Comparison of ENCODE assay signal across 9 cellular contexts in the genomic region with DNA sequence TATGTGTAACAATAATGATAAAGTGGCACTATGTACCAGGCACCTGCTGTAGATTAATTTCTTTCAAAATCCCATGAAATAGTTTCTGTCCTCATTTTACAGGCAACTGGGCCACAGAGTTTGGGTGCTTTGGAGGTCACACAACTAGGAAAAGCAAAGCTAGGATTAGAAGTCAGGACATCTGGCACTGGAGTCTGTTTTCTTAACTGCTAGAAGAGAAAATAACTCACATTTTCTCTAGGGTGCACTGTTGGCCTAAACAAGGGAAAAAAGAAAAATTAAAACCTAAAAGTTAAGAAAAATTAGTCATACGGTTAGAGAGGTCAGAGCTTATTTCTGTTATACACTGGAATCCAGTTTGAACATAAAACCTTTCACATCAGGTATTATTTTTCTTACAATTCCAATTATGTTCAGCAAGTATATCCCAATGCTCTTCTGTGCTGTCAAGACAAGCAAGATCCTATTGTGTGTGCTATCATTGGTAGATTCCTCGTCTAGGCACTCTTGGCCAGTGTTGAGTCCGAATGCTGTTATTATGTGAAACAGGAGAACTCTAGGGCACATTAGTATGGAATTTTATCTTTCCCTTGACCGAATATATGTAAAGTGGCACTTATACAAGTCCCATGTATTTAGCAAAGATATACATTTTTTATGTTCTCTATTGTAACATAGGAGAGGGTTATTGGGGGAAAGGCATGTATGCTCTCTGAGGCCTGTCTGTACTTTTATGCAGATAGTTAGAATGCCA. TPM values are rescaled to one million over a fixed set of nuclear protein-coding genes. Genes with fewer than 3 reads are reported as not detected.
DNase-seq lines count a peak whose midpoint lies in the region; ATAC-seq and TF ChIP-seq lines count a peak whose summit lies in the region.
"Had no signal": no experiment of that assay in that cellular context is flagged by ENCODE, and none has a peak within 500 bp of the region (broad histone marks: within the 10 kb centered on the region; RNA-seq: fewer than 3 reads in every experiment).

No MANE protein-coding gene starts in this region.

- H3K9me2 ChIP-seq in GM23338 (ENCODE audit: insufficient read depth), result no peaks in the 10 kb centered on the region

- H3K79me2 ChIP-seq in GM23338 (replicated peaks; ENCODE audit: insufficient read depth), result peaks cover 10% of the 10 kb centered on the region; the same call in 1 of the 2 replicates

- H3K4me2 ChIP-seq in BLaER1 (peak overlapping the region; percentile 89), GM23338 (peak overlapping the region; percentile 86)

- H3K36me3 Mint-ChIP-seq in GM23338 (ENCODE audit: low read depth) (peaks cover 20% of the 10 kb centered on the region), T-helper 17 cell (ENCODE audit: low read depth) (no peaks in the 10 kb centered on the region), immature natural killer cell (peaks cover 5 to 7% (median 6%) of the 10 kb centered on the region in 3 donors), CD14-positive monocyte (peaks cover 17 to 23% of the 10 kb centered on the region in 2 donors)

- peak overlapping the region; percentile 44; the same call in 1 of the 2 replicates for H2AFZ ChIP-seq in GM23338

- H3K27ac Mint-ChIP-seq in GM23338 (no peak overlapping the region; the same call in 1 of the 2 replicates), T-helper 17 cell (peak overlapping the region; percentile 98), immature natural killer cell (peak overlapping the region in 5 of 6 donors; percentile 7 to 96 (median 44)), CD14-positive monocyte (no peak overlapping the region)

- H3K27ac ChIP-seq in BLaER1 (0 out of 2 replicates have a peak overlapping the region, but pooled peaks have one; percentile 87), GM23338 (ENCODE audit: low read depth) (no peak overlapping the region), body of pancreas (no peak overlapping the region)

- H3K36me3 ChIP-seq in BLaER1 (peaks cover 23% of the 10 kb centered on the region), GM23338 (ENCODE audit: insufficient read depth) (peaks cover 3% of the 10 kb centered on the region), body of pancreas (replicated peaks in 1 of 2; ENCODE audit: insufficient read depth in 1 of 2, low read depth in 2 of 2) (no peaks in the 10 kb centered on the region)

- H3K4me3 Mint-ChIP-seq in GM23338 (peak overlapping the region; percentile 85; the same call in 2 of the 3 replicates), T-helper 17 cell (no peak overlapping the region), immature natural killer cell (peak overlapping the region in 4 of 5 donors; percentile 5 to 99 (median 98)), CD14-positive monocyte (no peak overlapping the region)

- H3K4me1 ChIP-seq in BLaER1 (peaks cover 21% of the 10 kb centered on the region), GM23338 (ENCODE audit: insufficient read depth) (peaks cover 8% of the 10 kb centered on the region; the same call in 1 of the 2 replicates), body of pancreas (peaks cover 13% of the 10 kb centered on the region)

- H3K9me3 Mint-ChIP-seq in GM23338 (no peaks in the 10 kb centered on the region), immature natural killer cell (no peaks in the 10 kb centered on the region), CD14-positive monocyte (no peaks in the 10 kb centered on the region)

- H3K9ac ChIP-seq in BLaER1, result 0 out of 2 replicates have a peak overlapping the region, but pooled peaks have one; percentile 84

- H3K4me1 Mint-ChIP-seq in GM23338 (no peaks in the 10 kb centered on the region), T-helper 17 cell (peaks cover 5% of the 10 kb centered on the region), immature natural killer cell (peaks cover 12 to 31% of the 10 kb centered on the region in 2 donors), CD14-positive monocyte (peaks cover 7% of the 10 kb centered on the region)

- H3K9me3 ChIP-seq in BLaER1 (no peaks in the 10 kb centered on the region), T-helper 17 cell (ENCODE audit: control insufficient read depth, low read length, poor library complexity, severe bottlenecking) (no peaks in the 10 kb centered on the region), body of pancreas (no peaks in the 10 kb centered on the region)

- 72 to 82% methylated on average over 4 of the region's 4 CpGs for WGBS in body of pancreas, 2 donors

- H3K27me3 Mint-ChIP-seq in GM23338 (ENCODE audit: insufficient read depth, low read depth, poor library complexity), result peaks cover 2% of the 10 kb centered on the region
- no peaks in the 10 kb centered on the region for H3K27me3 Mint-ChIP-seq in T-helper 17 cell
- peaks cover 2 to 12% (median 10%) of the 10 kb centered on the region in 3 donors for H3K27me3 Mint-ChIP-seq in immature natural killer cell (ENCODE audit: low read depth in 3 of 3)
- peaks cover 0 to 2% (median 0%) of the 10 kb centered on the region in 3 donors for H3K27me3 Mint-ChIP-seq in CD14-positive monocyte (ENCODE audit: low read depth in 3 of 3)

- H3K27me3 ChIP-seq in BLaER1 (no peaks in the 10 kb centered on the region), GM23338 (ENCODE audit: insufficient read depth) (no peaks in the 10 kb centered on the region), body of pancreas (no peaks in the 10 kb centered on the region)

- TF ChIP-seq CTCF in GM23338 (conservative IDR thresholded peaks at IDR 0.05; ENCODE audit: low read depth in 2 of 2), result no peak
- no peak for TF ChIP-seq CTCF in CD14-positive monocyte (IDR thresholded peaks at IDR 0.05)
- TF ChIP-seq CTCF in body of pancreas (IDR thresholded peaks at IDR 0.05), result no peak

- H4K20me1 ChIP-seq in BLaER1, result no peaks in the 10 kb centered on the region
- no peaks in the 10 kb centered on the region for H4K20me1 ChIP-seq in GM23338 (replicated peaks; ENCODE audit: insufficient read depth)

- no peak for ATAC-seq in GM23338
- no peak for ATAC-seq in T-helper 17 cell
- ATAC-seq in GM18867 (IDR thresholded peaks at IDR 0.05; ENCODE audit: unreplicated experiment), result no peak
- ATAC-seq in body of pancreas, result no peak

- intact Hi-C loops in CD14-positive monocyte (cut with micrococcal nuclease), result no loop called here
- intact Hi-C loops in body of pancreas (cut with DNase I), result no loop called here

- TF ChIP-seq POLR2A in body of pancreas (IDR thresholded peaks at IDR 0.05), result no peak

- peak; percentile 7 for DNase-seq in GM23338 (ENCODE audit: low spot score)
- DNase-seq in T-helper 17 cell, result no peak
- DNase-seq in immature natural killer cell, result no peak
- no peak for DNase-seq in CD14-positive monocyte (ENCODE audit: low spot score)
- DNase-seq in body of pancreas, result no peak
- no peak for DNase-seq in NCI-H2107 treated with DMSO at 0.1 percent for 48 hours (lab: John Stamatoyannopoulos, UW; ENCODE audit: unreplicated experiment)
- DNase-seq: activated CD4-positive, alpha-beta T cell treated with anti-CD3 and anti-CD28 coated beads for 1 hour had no signal

- H3K4me3 ChIP-seq in BLaER1, result peak overlapping the region; percentile 81; the same call in 1 of the 2 replicates
- peak overlapping the region; percentile 75 for H3K4me3 ChIP-seq in GM23338
- no peak overlapping the region for H3K4me3 ChIP-seq in body of pancreas

- peaks cover 6% of the 10 kb centered on the region; the same call in 1 of the 2 replicates for H3F3A ChIP-seq in GM23338 (replicated peaks; ENCODE audit: low read depth)

TF ChIP-seq in GM23338, 12 proteins besides CTCF, POLR2A, EP300 and RAD21 (continues in another document):
- TF ChIP-seq ZNF114 (CRISPR knock-in tag; IDR thresholded peaks at IDR 0.05), result no peak

RNA-seq across cellular contexts. Expression of a gene that starts 1.5 kb away (rescaled TPM):
- 19.9 and 23.1 TPM in 2 replicates for total RNA-seq in GM23338 (2014; rRNA removed; shearing (Covaris generic))
- polyA plus RNA-seq in GM23338 (2016; fragmentation: Nextera tagmentation; extraction: Ambion mirVana), result 18.0 and 19.6 TPM in 2 replicates
- 1 to 10 TPM; 4.2 to 4.3 TPM for total RNA-seq in T-helper 17 cell
- 10 to 100 TPM in 2 of 3 donors, 1 to 10 TPM in 1; 9.6 to 10.2 (median 10.1) TPM for polyA plus RNA-seq in immature natural killer cell
- polyA plus RNA-seq in CD14-positive monocyte, result 1 to 10 TPM; 2.1 to 2.6 TPM
- 1 to 10 TPM; 2.6 to 3.9 TPM for total RNA-seq in body of pancreas

RNA-seq across cellular contexts. Expression of a gene that starts 20.1 kb away (rescaled TPM):
- 49.0 and 50.5 TPM in 2 replicates for total RNA-seq in GM23338 (2014; rRNA removed; shearing (Covaris generic))
- 78.4 and 84.2 TPM in 2 replicates for polyA plus RNA-seq in GM23338 (2016; fragmentation: Nextera tagmentation; extraction: Ambion mirVana)
- total RNA-seq in T-helper 17 cell, result 100 to 1,000 TPM; 119 to 145 TPM
- 100 to 1,000 TPM in 1 of 3 donors, 10 to 100 TPM in 2; 70.8 to 113 (median 85.2) TPM for polyA plus RNA-seq in immature natural killer cell
- polyA plus RNA-seq in CD14-positive monocyte, result 10 to 100 TPM; 76.4 to 93.2 TPM
- 10 to 100 TPM; 61.7 to 68.9 TPM for total RNA-seq in body of pancreas

RNA-seq across cellular contexts. Expression of a gene that starts 20.2 kb away (rescaled TPM):
- 53.7 and 57.6 TPM in 2 replicates for total RNA-seq in GM23338 (2014; rRNA removed; shearing (Covaris generic))
- polyA plus RNA-seq in GM23338 (2016; fragmentation: Nextera tagmentation; extraction: Ambion mirVana), result 64.1 and 71.6 TPM in 2 replicates
- 10 to 100 TPM; 18.0 to 18.4 TPM for total RNA-seq in T-helper 17 cell
- 10 to 100 TPM in 2 of 3 donors, 1 to 10 TPM in 1; 6.3 to 20.1 (median 12.5) TPM for polyA plus RNA-seq in immature natural killer cell
- polyA plus RNA-seq in CD14-positive monocyte, result 1 to 10 TPM; 3.7 to 7.8 TPM
- 10 to 100 TPM; 17.6 to 20.1 TPM for total RNA-seq in body of pancreas

Comparison
In these comparisons a context has a peak if more than half of its experiments do, and no peak if none do; other contexts are left out.
1. H3K4me3 ChIP-seq: peak in BLaER1 (single experiment) and GM23338 (single experiment); none in body of pancreas (0 of 2).
2. H3K27ac Mint-ChIP-seq: peak in T-helper 17 cell (single experiment) and immature natural killer cell (5 of 6); none in GM23338 (single experiment) and CD14-positive monocyte (0 of 7).
3. H3K4me3 Mint-ChIP-seq: peak in GM23338 (single experiment) and immature natural killer cell (4 of 5); none in T-helper 17 cell (single experiment) and CD14-positive monocyte (0 of 2).